24 cellular contexts compared by ENCODE assay signal in the genomic region with DNA sequence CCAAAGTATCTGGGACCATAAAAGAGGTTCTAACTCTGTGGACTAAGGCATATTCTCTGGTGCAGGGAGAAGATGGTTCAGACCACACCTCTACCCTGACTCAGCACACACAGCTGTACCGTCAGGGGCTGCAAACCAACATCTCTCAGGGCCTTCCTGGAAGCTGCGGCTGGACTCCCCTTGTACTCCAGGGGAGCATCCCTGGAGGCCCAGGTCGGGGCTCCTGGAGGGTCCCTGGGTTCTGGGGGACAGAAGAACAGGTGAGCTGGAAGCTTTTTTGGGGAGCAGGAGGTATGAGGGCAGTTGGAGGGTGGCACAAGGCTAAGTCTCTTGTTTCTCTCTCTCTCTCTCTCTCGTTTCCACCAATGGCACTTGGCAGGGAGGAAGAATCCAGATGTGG.
A peak's percentile ranks its signal among the peaks of the same experiment; 100 is the strongest.
DNase-seq lines count a peak whose midpoint lies in the region; ATAC-seq, FAIRE-seq and TF ChIP-seq lines count a peak whose summit lies in the region.
"Had no signal": no experiment of that assay in that cellular context is flagged by ENCODE, and none has a peak within 500 bp of the region (broad histone marks: within the 10 kb centered on the region; RNA-seq: fewer than 3 reads in every experiment).

No MANE protein-coding gene starts in this region.

- H4K8ac ChIP-seq in mesenchymal stem cell (ENCODE audit: low read length): no peak overlapping the region

- H3K27me3 Mint-ChIP-seq in astrocyte (ENCODE audit: low read depth, unreplicated experiment): peaks cover 55% of the 10 kb centered on the region
- peaks cover 3 to 7% of the 10 kb centered on the region in 2 donors for H3K27me3 Mint-ChIP-seq in CD8-positive, alpha-beta memory T cell
- H3K27me3 Mint-ChIP-seq: CD4-positive, alpha-beta memory T cell had no signal

- peak overlapping the region; percentile 7 for H2BK15ac ChIP-seq in mesenchymal stem cell (ENCODE audit: low read depth, poor library complexity, severe bottlenecking)

- H3K9me3 ChIP-seq in astrocyte (ENCODE audit: insufficient read depth, low read depth, low read length) (no peaks in the 10 kb centered on the region), mesenchymal stem cell (ENCODE audit: control insufficient read depth, low read length) (no peaks in the 10 kb centered on the region), osteoblast (ENCODE audit: low read depth, low read length) (no peaks in the 10 kb centered on the region)
- no peaks in the 10 kb centered on the region for H3K9me3 ChIP-seq in CD8-positive, alpha-beta memory T cell (ENCODE audit: low read length)
- H3K9me3 ChIP-seq: BE2C, BLaER1, Caco-2 had no signal

- no peak overlapping the region for H2AK5ac ChIP-seq in mesenchymal stem cell (ENCODE audit: low read length, severe bottlenecking)

- H3K79me1 ChIP-seq in mesenchymal stem cell (replicated peaks; ENCODE audit: low read length, poor library complexity, severe bottlenecking): no peaks in the 10 kb centered on the region

- H3K27me3 ChIP-seq in astrocyte (ENCODE audit: insufficient read depth, low read length) (peaks cover 12% of the 10 kb centered on the region), mesenchymal stem cell (ENCODE audit: control insufficient read depth in 1 of 2, insufficient read depth in 1 of 2, low read length in 2 of 2) (peaks cover 40 to 44% of the 10 kb centered on the region in 2 experiments), osteoblast (ENCODE audit: insufficient read depth, low read length) (no peaks in the 10 kb centered on the region)
- H3K27me3 ChIP-seq in CD8-positive, alpha-beta memory T cell (ENCODE audit: insufficient read depth, low read length, poor library complexity, severe bottlenecking): no peaks in the 10 kb centered on the region
- H3K27me3 ChIP-seq: BE2C, BLaER1 had no signal

- H4K20me1 ChIP-seq in astrocyte (ENCODE audit: insufficient read depth, low read length): no peaks in the 10 kb centered on the region
- no peaks in the 10 kb centered on the region for H4K20me1 ChIP-seq in osteoblast (ENCODE audit: insufficient read depth, low read length)
- H4K20me1 ChIP-seq: BLaER1 had no signal

- H3K14ac ChIP-seq in mesenchymal stem cell (ENCODE audit: low read length in 2 of 2): no peak overlapping the region

- H3K27ac ChIP-seq in astrocyte (ENCODE audit: low read depth, low read length) (no peak overlapping the region), mesenchymal stem cell (ENCODE audit: low read length, poor library complexity, severe bottlenecking) (no peak overlapping the region), osteoblast (ENCODE audit: low read depth, low read length) (no peak overlapping the region)
- no peak overlapping the region for H3K27ac ChIP-seq in CD8-positive, alpha-beta memory T cell (ENCODE audit: low read depth, low read length)
- H3K27ac ChIP-seq: BLaER1 had no signal

- no peak overlapping the region for H3K23ac ChIP-seq in mesenchymal stem cell (ENCODE audit: low read length in 2 of 2)

- no peak overlapping the region for H3K4me2 ChIP-seq in astrocyte (ENCODE audit: low read length)
- no peak overlapping the region for H3K4me2 ChIP-seq in mesenchymal stem cell (ENCODE audit: low read length, poor library complexity, severe bottlenecking)
- H3K4me2 ChIP-seq in osteoblast (ENCODE audit: insufficient read depth, low read length): no peak overlapping the region
- H3K4me2 ChIP-seq: BLaER1 had no signal

- H3K79me2 ChIP-seq in astrocyte (ENCODE audit: insufficient read depth, low read length): no peaks in the 10 kb centered on the region
- no peaks in the 10 kb centered on the region for H3K79me2 ChIP-seq in osteoblast (ENCODE audit: insufficient read depth, low read length)

- no peak overlapping the region for H2AFZ ChIP-seq in astrocyte (ENCODE audit: low read depth, low read length)
- H2AFZ ChIP-seq in mesenchymal stem cell (ENCODE audit: low read depth, low read length): no peak overlapping the region
- no peak overlapping the region for H2AFZ ChIP-seq in osteoblast (ENCODE audit: low read length)

- no peaks in the 10 kb centered on the region for H3K36me3 Mint-ChIP-seq in astrocyte (ENCODE audit: low read depth, unreplicated experiment)
- H3K36me3 Mint-ChIP-seq in CD8-positive, alpha-beta memory T cell: no peaks in the 10 kb centered on the region
- H3K36me3 Mint-ChIP-seq: CD14-positive monocyte; CD4-positive, alpha-beta memory T cell; CD4-positive, CD25-positive, alpha-beta regulatory T cell had no signal

- peaks cover 4% of the 10 kb centered on the region for H3K4me1 Mint-ChIP-seq in astrocyte (ENCODE audit: low read depth, unreplicated experiment)
- H3K4me1 Mint-ChIP-seq in CD8-positive, alpha-beta memory T cell: peaks cover 0 to 3% (median 0%) of the 10 kb centered on the region in 3 donors

- H3K9ac ChIP-seq in astrocyte (ENCODE audit: low read length): no peak overlapping the region
- no peak overlapping the region for H3K9ac ChIP-seq in mesenchymal stem cell (ENCODE audit: low read length)
- H3K9ac ChIP-seq: BLaER1 had no signal

- H3K4me3 ChIP-seq in astrocyte (ENCODE audit: insufficient read depth, low read depth, low read length): no peak overlapping the region
- H3K4me3 ChIP-seq in mesenchymal stem cell (ENCODE audit: insufficient read depth in 1 of 2, low read depth in 1 of 2, low read length in 2 of 2): no peak overlapping the region
- H3K4me3 ChIP-seq in osteoblast (ENCODE audit: insufficient read depth, low read length): no peak overlapping the region
- H3K4me3 ChIP-seq in CD8-positive, alpha-beta memory T cell (ENCODE audit: low read length): no peak overlapping the region
- H3K4me3 ChIP-seq: BLaER1 had no signal

- no peak overlapping the region for H2BK5ac ChIP-seq in mesenchymal stem cell (ENCODE audit: low read depth, low read length, poor library complexity, severe bottlenecking)

- POLR2A ChIA-PET in CD8-positive, alpha-beta memory T cell (lab: Charles Lee): no interaction called here

- peaks cover 7% of the 10 kb centered on the region for H3K4me1 ChIP-seq in astrocyte (ENCODE audit: insufficient read depth, low read length)
- peaks cover 16% of the 10 kb centered on the region for H3K4me1 ChIP-seq in mesenchymal stem cell (ENCODE audit: control insufficient read depth, insufficient read depth, low read depth, low read length)
- H3K4me1 ChIP-seq in osteoblast (ENCODE audit: insufficient read depth, low read length): peaks cover 15% of the 10 kb centered on the region
- H3K4me1 ChIP-seq in CD8-positive, alpha-beta memory T cell (ENCODE audit: insufficient read depth, low read length): no peaks in the 10 kb centered on the region

- CTCF ChIA-PET in CD8-positive, alpha-beta memory T cell (lab: Charles Lee): no interaction called here

- TF ChIP-seq CTCF in astrocyte (IDR thresholded peaks at IDR 0.05; ENCODE audit: insufficient read depth, low read depth, low read length): no peak
- TF ChIP-seq CTCF in osteoblast (IDR thresholded peaks at IDR 0.05; ENCODE audit: extremely low read depth, low read depth, low read length): no peak

- DNase-seq in astrocyte (ENCODE audit: low read depth): no peak
- DNase-seq in mesenchymal stem cell: no peak
- peak; percentile 69 for DNase-seq in osteoblast (ENCODE audit: insufficient read length, low spot score, missing footprints)
- no peak for DNase-seq in activated naive CD4-positive, alpha-beta T cell treated with anti-CD3 and anti-CD28 coated beads, Interleukin-2, amount 50 U/mL, for 16 hours
- no peak for DNase-seq in activated CD4-positive, alpha-beta T cell treated with anti-CD3 and anti-CD28 coated beads for 1 hour
- no peak for DNase-seq in CD8-positive, alpha-beta memory T cell
- DNase-seq: 8988T; ACHN; BE2C; C1 segment of cervical spinal cord; Caco-2; Calu3; CD4-positive, alpha-beta memory T cell; CD4-positive, CD25-positive, alpha-beta regulatory T cell; DMS79 treated with DMSO at 0.1 percent for 48 hours; GF-D8 had no signal

- no peaks in the 10 kb centered on the region for H3K9me3 Mint-ChIP-seq in astrocyte (ENCODE audit: unreplicated experiment)
- no peaks in the 10 kb centered on the region for H3K9me3 Mint-ChIP-seq in CD8-positive, alpha-beta memory T cell

- H3K18ac ChIP-seq in mesenchymal stem cell (ENCODE audit: low read depth in 1 of 2, low read length in 2 of 2): no peak overlapping the region

- no peak for ATAC-seq in HG03025 (IDR thresholded peaks at IDR 0.05; ENCODE audit: low FRiP score, unreplicated experiment)

- peak overlapping the region; percentile 62 for H3K27ac Mint-ChIP-seq in astrocyte (ENCODE audit: unreplicated experiment)
- no peak overlapping the region for H3K27ac Mint-ChIP-seq in CD8-positive, alpha-beta memory T cell
- H3K27ac Mint-ChIP-seq: CD14-positive monocyte; CD4-positive, CD25-positive, alpha-beta regulatory T cell had no signal

- H2BK12ac ChIP-seq in mesenchymal stem cell (ENCODE audit: low read length in 2 of 2): no peak overlapping the region

- no peak for FAIRE-seq in astrocyte (lab: Jason Lieb, UNC)
- FAIRE-seq: A204.1, D721Med, G401.6, GM12891, GM19239 had no signal

- no peaks in the 10 kb centered on the region for H3K36me3 ChIP-seq in astrocyte (ENCODE audit: insufficient read depth, low read length)
- H3K36me3 ChIP-seq in mesenchymal stem cell (ENCODE audit: control insufficient read depth in 1 of 2, insufficient read depth in 2 of 2, low read depth in 1 of 2, low read length in 2 of 2): no peaks in the 10 kb centered on the region
- no peaks in the 10 kb centered on the region for H3K36me3 ChIP-seq in osteoblast (ENCODE audit: insufficient read depth, low read length)
- H3K36me3 ChIP-seq in CD8-positive, alpha-beta memory T cell (ENCODE audit: insufficient read depth, low read length): no peaks in the 10 kb centered on the region
- H3K36me3 ChIP-seq: BE2C, BLaER1 had no signal

- no peak overlapping the region for H4K91ac ChIP-seq in mesenchymal stem cell (ENCODE audit: low read length)

- H2BK120ac ChIP-seq in mesenchymal stem cell (ENCODE audit: low read depth, low read length): no peak overlapping the region

- WGBS in mesenchymal stem cell: 89% methylated on average over 4 of the region's 4 CpGs

- no peak overlapping the region for H3K4ac ChIP-seq in mesenchymal stem cell (ENCODE audit: low read depth in 1 of 2, low read length in 2 of 2)

- no peak overlapping the region for H3K4me3 Mint-ChIP-seq in astrocyte (ENCODE audit: unreplicated experiment)
- no peak overlapping the region for H3K4me3 Mint-ChIP-seq in CD8-positive, alpha-beta memory T cell
- H3K4me3 Mint-ChIP-seq: CD14-positive monocyte; CD4-positive, alpha-beta memory T cell; CD4-positive, CD25-positive, alpha-beta regulatory T cell had no signal
